ENCODE assay signal across 12 cellular contexts in the genomic region with DNA sequence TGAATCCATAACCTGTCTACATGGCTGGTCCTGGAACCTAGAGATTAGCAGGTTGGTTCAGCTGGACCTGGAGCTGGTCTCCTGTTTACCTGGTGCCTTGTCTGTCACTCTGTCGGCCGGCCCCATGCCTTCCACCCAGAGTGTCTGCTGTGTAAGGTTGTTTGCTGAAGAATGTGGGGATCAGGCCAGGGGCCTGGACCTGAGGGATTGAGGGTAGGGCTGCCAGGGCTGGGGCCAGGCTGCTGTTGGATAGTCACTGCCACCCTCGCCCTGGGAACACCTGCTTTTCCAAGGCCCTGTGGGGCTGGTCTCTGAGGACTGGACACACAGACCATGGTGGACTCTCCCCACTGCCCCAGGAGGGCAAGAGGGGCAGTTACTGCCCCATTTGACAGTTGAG. TPM values are rescaled to one million over a fixed set of nuclear protein-coding genes. Genes with fewer than 3 reads are reported as not detected.
A peak's percentile ranks its signal among the peaks of the same experiment; 100 is the strongest.
DNase-seq lines count a peak whose midpoint lies in the region; ATAC-seq, FAIRE-seq and TF ChIP-seq lines count a peak whose summit lies in the region.
"Had no signal": no experiment of that assay in that cellular context is flagged by ENCODE, and none has a peak within 500 bp of the region (broad histone marks: within the 10 kb centered on the region; RNA-seq: fewer than 3 reads in every experiment).

No MANE protein-coding gene starts in this region.

- H3K4me3 ChIP-seq in AG09309 (ENCODE audit: control insufficient read depth, low read depth, low read length) (peak overlapping the region; percentile 76), MM.1S (ENCODE audit: low read length) (no peak overlapping the region), esophagus squamous epithelium (peak overlapping the region in 3 of 4 donors; percentile 56 to 90 (median 70)), osteoblast (ENCODE audit: insufficient read depth, low read length) (peak overlapping the region; percentile 72)

- H3K9ac ChIP-seq in MM.1S (ENCODE audit: low read length): no peak overlapping the region

- H3K9me3 ChIP-seq in MM.1S (replicated peaks; ENCODE audit: insufficient read depth, low read length) (no peaks in the 10 kb centered on the region), esophagus squamous epithelium (no peaks in the 10 kb centered on the region), osteoblast (ENCODE audit: low read depth, low read length) (no peaks in the 10 kb centered on the region)

- peaks cover 39% of the 10 kb centered on the region for H3K27me3 ChIP-seq in MM.1S (replicated peaks; ENCODE audit: insufficient read depth, low read length)
- peaks cover 0 to 6% (median 0%) of the 10 kb centered on the region in 4 donors for H3K27me3 ChIP-seq in esophagus squamous epithelium
- no peaks in the 10 kb centered on the region for H3K27me3 ChIP-seq in osteoblast (ENCODE audit: insufficient read depth, low read length)

- no peaks in the 10 kb centered on the region for H3K79me2 ChIP-seq in MM.1S (ENCODE audit: low read length)
- H3K79me2 ChIP-seq in osteoblast (ENCODE audit: insufficient read depth, low read length): peaks cover 15% of the 10 kb centered on the region

- DNase-seq in AG09309 (ENCODE audit: low read depth) (no peak), MM.1S (peak; percentile 5), esophagus squamous epithelium (lab: John Stamatoyannopoulos, UW) (no peak), osteoblast (ENCODE audit: insufficient read length, low spot score, missing footprints) (no peak), DMS53 treated with DMSO at 0.1 percent for 48 hours (lab: John Stamatoyannopoulos, UW; ENCODE audit: unreplicated experiment) (no peak), NCI-H1417 (lab: John Stamatoyannopoulos, UW) (no peak), D721Med (ENCODE audit: insufficient read length, low spot score) (no peak)
- DNase-seq: activated naive CD4-positive, alpha-beta T cell treated with Interleukin-2 at 50 U/mL for 16 hours; DND-41; NCI-H1105 had no signal

- H2AFZ ChIP-seq in MM.1S (ENCODE audit: low read length): no peak overlapping the region
- no peak overlapping the region for H2AFZ ChIP-seq in osteoblast (ENCODE audit: low read length)

- H3K36me3 ChIP-seq in MM.1S (replicated peaks; ENCODE audit: insufficient read depth, low read length) (no peaks in the 10 kb centered on the region), esophagus squamous epithelium (peaks cover 0 to 6% (median 0%) of the 10 kb centered on the region in 3 donors), osteoblast (ENCODE audit: insufficient read depth, low read length) (no peaks in the 10 kb centered on the region)

- H4K20me1 ChIP-seq in MM.1S (ENCODE audit: insufficient read depth, low read length) (no peaks in the 10 kb centered on the region), osteoblast (ENCODE audit: insufficient read depth, low read length) (peaks cover 16% of the 10 kb centered on the region)

- no peak overlapping the region for H3K4me2 ChIP-seq in MM.1S (ENCODE audit: low read depth, low read length)
- peak overlapping the region; percentile 79 for H3K4me2 ChIP-seq in osteoblast (ENCODE audit: insufficient read depth, low read length)

- no peak for TF ChIP-seq POLR2A in esophagus squamous epithelium (IDR thresholded peaks at IDR 0.05)

- 80 to 90% methylated on average over 1 to 2 of the region's 3 CpGs for WGBS in esophagus squamous epithelium, 2 donors

- intact Hi-C loops in esophagus squamous epithelium (cut with DNase I): no loop called here

- no peak for FAIRE-seq in D721Med (lab: Jason Lieb, UNC)

- no peak overlapping the region for H3K27ac ChIP-seq in MM.1S (ENCODE audit: low read length)
- peak overlapping the region in 3 of 4 donors; percentile 23 to 85 (median 47) for H3K27ac ChIP-seq in esophagus squamous epithelium
- no peak overlapping the region for H3K27ac ChIP-seq in osteoblast (ENCODE audit: low read depth, low read length)
- H3K27ac ChIP-seq: GM23248 had no signal

- H3K4me1 ChIP-seq in MM.1S (ENCODE audit: low read length) (peaks cover 8% of the 10 kb centered on the region; the same call in 1 of the 2 replicates), esophagus squamous epithelium (peaks cover 34 to 94% (median 42%) of the 10 kb centered on the region in 3 donors), osteoblast (ENCODE audit: insufficient read depth, low read length) (peaks cover 20% of the 10 kb centered on the region)

- H3F3A ChIP-seq in MM.1S (ENCODE audit: insufficient read depth, low read length): no peaks in the 10 kb centered on the region; the same call in 1 of the 2 replicates

- no peak for TF ChIP-seq CTCF in AG09309 (IDR thresholded peaks at IDR 0.05; ENCODE audit: control insufficient read depth, insufficient read depth, low read depth, low read length, missing control alignments)
- no peak for TF ChIP-seq CTCF in MM.1S (IDR thresholded peaks at IDR 0.05; ENCODE audit: low read length)
- TF ChIP-seq CTCF in esophagus squamous epithelium (IDR thresholded peaks at IDR 0.05): no peak
- no peak for TF ChIP-seq CTCF in osteoblast (IDR thresholded peaks at IDR 0.05; ENCODE audit: extremely low read depth, low read depth, low read length)
- no peak for TF ChIP-seq CTCF in D721Med (IDR thresholded peaks at IDR 0.05; ENCODE audit: insufficient read depth, missing control alignments)

- no peak for ATAC-seq in HG02678 (IDR thresholded peaks at IDR 0.05; ENCODE audit: unreplicated experiment)

- H3K9me2 ChIP-seq in MM.1S (replicated peaks; ENCODE audit: insufficient read depth, low read length): no peaks in the 10 kb centered on the region

RNA-seq across cellular contexts. Expression of gene NHERF2, which starts 1.4 kb away (rescaled TPM):
- 10 to 100 TPM; 11.6 to 31.7 (median 16.5) TPM for total RNA-seq in esophagus squamous epithelium
- 26.8 and 33.7 TPM in 2 replicates for total RNA-seq in osteoblast

RNA-seq across cellular contexts. Expression of gene NPW, which starts 8.6 kb away (rescaled TPM):
- total RNA-seq in esophagus squamous epithelium: under 1 TPM in 1 of 4 donors, not detected in 3; 0.48 TPM
- not detected in 2 replicates for total RNA-seq in osteoblast
- total RNA-seq: GM23248 had no signal

RNA-seq across cellular contexts. Expression of gene ZNF598, which starts 18.5 kb away (rescaled TPM):
- 10 to 100 TPM; 31.3 to 56.1 (median 40.9) TPM for total RNA-seq in esophagus squamous epithelium
- total RNA-seq in osteoblast: 17.7 and 21.0 TPM in 2 replicates

RNA-seq across cellular contexts. Expression of gene NTHL1, which starts 19.5 kb away (rescaled TPM):
- 10 to 100 TPM in 2 of 4 donors, 1 to 10 TPM in 2; 7.8 to 26.0 (median 10.0) TPM for total RNA-seq in esophagus squamous epithelium
- total RNA-seq in osteoblast: 22.8 and 24.8 TPM in 2 replicates

RNA-seq across cellular contexts. Expression of gene TSC2, which starts 19.6 kb away (rescaled TPM):
- total RNA-seq in esophagus squamous epithelium: 10 to 100 TPM; 22.8 to 79.7 (median 41.2) TPM
- 73.1 and 78.9 TPM in 2 replicates for total RNA-seq in osteoblast

Comparison
In these comparisons a context has a peak if more than half of its experiments do, and no peak if none do; other contexts are left out.
1. H3K27ac ChIP-seq: peak in esophagus squamous epithelium (3 of 4); none in MM.1S (single experiment) and osteoblast (single experiment).